In the genomic region with DNA sequence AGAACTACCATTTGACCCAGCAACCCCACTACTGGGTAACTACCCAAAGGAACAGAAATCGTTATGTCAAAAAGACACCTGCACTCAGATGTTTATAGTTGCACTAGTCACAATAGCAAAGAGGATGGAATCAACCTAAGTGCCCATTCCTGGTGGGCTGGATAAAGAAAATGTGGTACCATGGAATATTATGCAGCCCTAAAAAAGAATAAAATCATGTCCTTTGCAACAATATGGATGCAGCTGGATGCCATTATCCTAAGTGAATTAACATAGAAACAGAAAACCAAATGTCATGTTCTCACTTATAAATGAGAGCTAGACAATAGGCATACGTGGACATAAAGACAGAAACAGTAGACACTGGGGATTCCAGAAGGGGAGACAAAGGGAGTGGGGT, we compare ENCODE assay signal across 27 cellular contexts. TPM values are rescaled to one million over a fixed set of nuclear protein-coding genes. Genes with fewer than 3 reads are reported as not detected.
DNase-seq lines count a peak whose midpoint lies in the region; ATAC-seq, FAIRE-seq and TF ChIP-seq lines count a peak whose summit lies in the region.
"Had no signal": no experiment of that assay in that cellular context is flagged by ENCODE, and none has a peak within 500 bp of the region (broad histone marks: within the 10 kb centered on the region; RNA-seq: fewer than 3 reads in every experiment).

No MANE protein-coding gene starts in this region.

- TF ChIP-seq CTCF in A549 (IDR thresholded peaks at IDR 0.05), result no peak
- no peak for TF ChIP-seq CTCF in GM12878 (IDR thresholded peaks at IDR 0.05 in 2 of 3, conservative IDR thresholded peaks at IDR 0.05 in 1 of 3; ENCODE audit: control insufficient read depth in 2 of 3, extremely low read depth in 1 of 3, insufficient read depth in 1 of 3, low read depth in 3 of 3, low read length in 3 of 3)
- no peak for TF ChIP-seq CTCF in kidney (IDR thresholded peaks at IDR 0.05; ENCODE audit: borderline replicate concordance, extremely low read depth, insufficient read depth)
- no peak for TF ChIP-seq CTCF in progenitor cell of endocrine pancreas (IDR thresholded peaks at IDR 0.05; ENCODE audit: unreplicated experiment)

- H3K36me3 ChIP-seq in GM12878 (ENCODE audit: control insufficient read depth in 2 of 2, insufficient read depth in 2 of 2, low read length in 1 of 2) (no peaks in the 10 kb centered on the region), kidney (ENCODE audit: control insufficient read depth in 1 of 2, insufficient read depth in 2 of 2, low read length in 2 of 2) (no peaks in the 10 kb centered on the region)
- H3K36me3 ChIP-seq: BLaER1, SJCRH30 had no signal

- intact Hi-C loops in GM12878 (cut with micrococcal nuclease; ENCODE audit: unreplicated experiment), result no loop called here
- intact Hi-C loops in kidney (cut with DNase I), result no loop called here

- FAIRE-seq in A549 (lab: Jason Lieb, UNC) (no peak), GM12878 (lab: Jason Lieb, UNC) (no peak), kidney (lab: Jason Lieb, UNC) (no peak), urothelium cell line (lab: Jason Lieb, UNC) (no peak)
- FAIRE-seq: GM12891, RCC 7860 had no signal

- TF ChIP-seq POLR2A in A549 (IDR thresholded peaks at IDR 0.05; ENCODE audit: low read length), result no peak
- TF ChIP-seq POLR2A in GM12878 (IDR thresholded peaks at IDR 0.05; ENCODE audit: low read depth, low read length), result no peak

- TF ChIP-seq RAD21 in A549 (conservative IDR thresholded peaks at IDR 0.05 in 1 of 2, IDR thresholded peaks at IDR 0.05 in 1 of 2) (no peak), GM12878 (IDR thresholded peaks at IDR 0.05; ENCODE audit: insufficient read depth, low read depth, low read length) (no peak)

- SMC1A ChIA-PET in GM12878 (lab: Charles Lee; ENCODE audit: uncharacterized antibody, unreplicated experiment), result interaction anchor here (0.5 to 1.6 kb wide), 4 partner anchors 13 to 33 kb away, joined by 3 read pairs; no protein-coding TSS in a partner anchor

- no peaks in the 10 kb centered on the region for H3K79me2 ChIP-seq in GM12878 (ENCODE audit: control insufficient read depth, insufficient read depth, low read length)

- H3K4me1 ChIP-seq in A549 (peaks cover 52% of the 10 kb centered on the region), GM12878 (ENCODE audit: control insufficient read depth, insufficient read depth, low read length) (no peaks in the 10 kb centered on the region), kidney (ENCODE audit: control insufficient read depth in 1 of 2, insufficient read depth in 1 of 2, low read depth in 1 of 2, low read length in 2 of 2) (peaks cover 9 to 15% of the 10 kb centered on the region in 2 donors)

- peak overlapping the region; percentile 92 for H3K27ac Mint-ChIP-seq in progenitor cell of endocrine pancreas

- in situ Hi-C loops in GM12878 (cut with MboI), result no loop called here

- RAD21 ChIA-PET in GM12878 (lab: Charles Lee; ENCODE audit: unreplicated experiment), result interaction anchor here (0.7 kb wide), 1 partner anchor 30 kb away, joined by 3 read pairs; no protein-coding TSS in a partner anchor

- H3K4me3 ChIP-seq in A549 (no peak overlapping the region), GM12878 (no peak overlapping the region), kidney (ENCODE audit: low read length in 2 of 2) (no peak overlapping the region)
- H3K4me3 ChIP-seq: BLaER1, SJCRH30 had no signal

- H4K20me1 ChIP-seq in GM12878 (ENCODE audit: control insufficient read depth, insufficient read depth), result no peaks in the 10 kb centered on the region
- H4K20me1 ChIP-seq: BLaER1 had no signal

- peaks cover 59% of the 10 kb centered on the region for H3K4me1 Mint-ChIP-seq in progenitor cell of endocrine pancreas (ENCODE audit: low read depth)
- H3K4me1 Mint-ChIP-seq: CD4-positive, CD25-positive, alpha-beta regulatory T cell had no signal

- no peak for DNase-seq in A549 (ENCODE audit: low read depth in 1 of 2, low spot score in 1 of 2)
- no peak for DNase-seq in GM12878 (ENCODE audit: low read depth, low spot score)
- no peak for DNase-seq in kidney
- no peak for DNase-seq in progenitor cell of endocrine pancreas (ENCODE audit: low spot score, unreplicated experiment)
- DNase-seq in urothelium cell line (ENCODE audit: low spot score), result no peak
- DNase-seq in RKO (ENCODE audit: low spot score), result no peak
- DNase-seq: CD4-positive, CD25-positive, alpha-beta regulatory T cell; DMS 273 treated with DMSO at 0.1 percent for 48 hours; DMS79; EL; GDM1; GOT3; HCEC 1CT; KBM-7; MV-4-11; NCI-H1105; NCI-H1436 treated with DMSO at 0.1 percent for 48 hours; NCI-H187 treated with DMSO at 0.1 percent for 48 hours; NCI-H2171 treated with DMSO at 0.1 percent for 48 hours; NCI-H524; NCI-H774; SJCRH30 had no signal

- no peak for ATAC-seq in A549
- no peak for ATAC-seq in GM12878
- no peak for ATAC-seq in HG02938 (IDR thresholded peaks at IDR 0.05; ENCODE audit: unreplicated experiment)
- ATAC-seq in HG03521 (IDR thresholded peaks at IDR 0.05; ENCODE audit: unreplicated experiment), result no peak

- CTCF ChIA-PET in A549 (lab: Yijun Ruan, JAX), result interaction anchor here (0.6 to 2.2 kb wide), 4 partner anchors 15 to 442 kb away, joined by 3 to 8 read pairs (median 4); no protein-coding TSS in a partner anchor
- CTCF ChIA-PET in GM12878 (lab: Yijun Ruan, JAX), result interaction anchor here (1.1 kb wide), 1 partner anchor 15 kb away, joined by 4 read pairs; no protein-coding TSS in a partner anchor

- no TSS peak for BruUV-seq in GM12878 (replicated peaks; lab: Mats Ljungman, UMichigan)

- POLR2A ChIA-PET in A549 (lab: Yijun Ruan, JAX), result no interaction called here
- POLR2A ChIA-PET in GM12878 (lab: Charles Lee), result interaction anchor here (0.6 to 1.1 kb wide), 2 partner anchors 82 to 995 kb away, joined by 3 to 4 read pairs; no protein-coding TSS in a partner anchor

- peaks cover 12% of the 10 kb centered on the region for H3K9me3 Mint-ChIP-seq in progenitor cell of endocrine pancreas (ENCODE audit: low read depth)

- no peak overlapping the region for H2AFZ ChIP-seq in GM12878 (ENCODE audit: control insufficient read depth, low read depth, low read length)

- no peak overlapping the region for H3K9ac ChIP-seq in GM12878 (ENCODE audit: control insufficient read depth, insufficient read depth, low read length)
- H3K9ac ChIP-seq in kidney (ENCODE audit: low read length in 2 of 2), result peak overlapping the region in 1 of 2 donors; percentile 28
- H3K9ac ChIP-seq: BLaER1 had no signal

- H3K36me3 Mint-ChIP-seq in progenitor cell of endocrine pancreas (ENCODE audit: insufficient read depth), result peaks cover 6% of the 10 kb centered on the region
- H3K36me3 Mint-ChIP-seq: CD4-positive, CD25-positive, alpha-beta regulatory T cell had no signal

- H3K27ac ChIP-seq in A549, result peak overlapping the region; percentile 73 to 85
- no peak overlapping the region for H3K27ac ChIP-seq in GM12878 (ENCODE audit: control insufficient read depth, insufficient read depth)
- peak overlapping the region; percentile 75 to 78 for H3K27ac ChIP-seq in kidney (ENCODE audit: low read depth in 2 of 2, low read length in 2 of 2)
- H3K27ac ChIP-seq: BLaER1 had no signal

- no peak overlapping the region for H3K4me3 Mint-ChIP-seq in progenitor cell of endocrine pancreas (ENCODE audit: low read depth)
- H3K4me3 Mint-ChIP-seq: CD4-positive, CD25-positive, alpha-beta regulatory T cell had no signal

- H3K9me3 ChIP-seq in A549 (peaks cover 10% of the 10 kb centered on the region; the same call in 2 of the 3 replicates), GM12878 (replicated peaks; ENCODE audit: control insufficient read depth, insufficient read depth, low read length) (peaks cover 2% of the 10 kb centered on the region; the same call in 2 of the 3 replicates), kidney (ENCODE audit: control insufficient read depth in 1 of 2, low read length in 2 of 2) (peaks cover 0 to 5% of the 10 kb centered on the region in 2 donors)

- H3K4me2 ChIP-seq in A549, result peak overlapping the region; percentile 56; the same call in 2 of the 3 replicates
- H3K4me2 ChIP-seq in GM12878 (ENCODE audit: control insufficient read depth, insufficient read depth), result no peak overlapping the region
- H3K4me2 ChIP-seq: BLaER1 had no signal

- H3K27me3 ChIP-seq in GM12878 (replicated peaks in 1 of 2; ENCODE audit: control insufficient read depth in 2 of 2, insufficient read depth in 2 of 2, low read length in 1 of 2), result no peaks in the 10 kb centered on the region
- H3K27me3 ChIP-seq: BLaER1, SJCRH30 had no signal

- TF ChIP-seq EP300 in A549 (IDR thresholded peaks at IDR 0.05) (no peak), GM12878 (IDR thresholded peaks at IDR 0.05; ENCODE audit: borderline replicate concordance in 1 of 2, control insufficient read depth in 1 of 2, low read depth in 2 of 2, low read length in 2 of 2) (no peak)

- 92% methylated on average over 2 of the region's 2 CpGs for WGBS in A549 (ENCODE audit: missing lambda C conversion rate)
- WGBS in GM12878 (ENCODE audit: insufficient coverage, insufficient replicate concordance, low lambda C conversion rate, missing lambda C conversion rate), result 70% methylated on average over 2 of the region's 2 CpGs

- H3K27me3 Mint-ChIP-seq in progenitor cell of endocrine pancreas, result no peaks in the 10 kb centered on the region
- H3K27me3 Mint-ChIP-seq: CD4-positive, CD25-positive, alpha-beta regulatory T cell had no signal

RNA-seq across cellular contexts. Expression of a gene that starts 32.5 kb away (rescaled TPM):
- polyA plus RNA-seq in A549 (2011; rRNA removed), result 38.2 and 53.5 TPM in 2 replicates
- polyA plus RNA-seq in A549 (2012; cell fraction: cytosol; rRNA removed), result 79.4 and 99.0 TPM in 2 replicates
- 131 and 168 TPM in 2 replicates for polyA plus RNA-seq in A549 (2012; cell fraction: nucleus; rRNA removed)
- 42.7 to 53.5 TPM (median 53.0 TPM) in 3 replicates for polyA plus RNA-seq in A549 (2017; fragmentation: RNase III; extraction: RNeasy Plus Mini Kit Qiagen cat#74134 plus additional on column Dnase treatment)
- 76.2 and 82.0 TPM in 2 replicates for polyA minus RNA-seq in A549 (2011; rRNA and poly(A)+ RNA removed)
- 219 and 220 TPM in 2 replicates for total RNA-seq in GM12878 (2013; cell fraction: nucleolus; rRNA removed)
- total RNA-seq in GM12878 (2014; rRNA removed), result 54.6 and 61.4 TPM in 2 replicates
- total RNA-seq in GM12878 (2014; rRNA removed; fragmentation: Illumina TruSeq; extraction: Trizol), result 54.4 and 55.4 TPM in 2 replicates
- 114 TPM in 2 replicates for total RNA-seq in GM12878 (2021)
- polyA plus RNA-seq in GM12878 (2011; ENCODE audit: low read depth), result 26.9 TPM
- 39.2 and 49.2 TPM in 2 replicates for polyA plus RNA-seq in GM12878 (2011; rRNA removed)
- 60.1 and 68.0 TPM in 2 replicates for polyA plus RNA-seq in GM12878 (2011; cell fraction: cytosol; rRNA removed)
- polyA plus RNA-seq in GM12878 (2011; cell fraction: nucleus; rRNA removed), result 254 and 345 TPM in 2 replicates
- 63.0 and 95.9 TPM in 2 replicates for polyA plus RNA-seq in GM12878 (2012)
- 23.9 and 64.7 TPM in 2 replicates for polyA plus RNA-seq in GM12878 (2014; fragmentation: Illumina TruSeq; extraction: Trizol)
- polyA plus RNA-seq in GM12878 (2014; fragmentation: Nextera tagmentation; extraction: Ambion mirVana), result 10 to 100 TPM; 26.2 to 28.1 TPM
- polyA plus RNA-seq in GM12878 (2014; rRNA removed), result 57.6 and 68.9 TPM in 2 replicates
- polyA plus RNA-seq in GM12878 (2016; fragmentation: Nextera tagmentation; extraction: Ambion mirVana), result 10 to 100 TPM in 1 of 2 experiments, 1 to 10 TPM in 1; 7.5 to 12.9 TPM
- 43.9 and 108 TPM in 2 replicates for polyA minus RNA-seq in GM12878 (2011; rRNA and poly(A)+ RNA removed)
- 82.8 and 86.3 TPM in 2 replicates for polyA minus RNA-seq in GM12878 (2011; cell fraction: cytosol; rRNA and poly(A)+ RNA removed)
- polyA minus RNA-seq in GM12878 (2011; cell fraction: nucleus; rRNA and poly(A)+ RNA removed), result 96.7 and 119 TPM in 2 replicates
- total RNA-seq in kidney, result 130 TPM
- polyA plus RNA-seq in kidney (ENCODE audit: insufficient read depth, low read depth, low replicate concordance), result 53.8 TPM
- total RNA-seq in progenitor cell of endocrine pancreas, result 193 and 214 TPM in 2 replicates
